ENCODE assay signal across 13 cellular contexts in the genomic region with DNA sequence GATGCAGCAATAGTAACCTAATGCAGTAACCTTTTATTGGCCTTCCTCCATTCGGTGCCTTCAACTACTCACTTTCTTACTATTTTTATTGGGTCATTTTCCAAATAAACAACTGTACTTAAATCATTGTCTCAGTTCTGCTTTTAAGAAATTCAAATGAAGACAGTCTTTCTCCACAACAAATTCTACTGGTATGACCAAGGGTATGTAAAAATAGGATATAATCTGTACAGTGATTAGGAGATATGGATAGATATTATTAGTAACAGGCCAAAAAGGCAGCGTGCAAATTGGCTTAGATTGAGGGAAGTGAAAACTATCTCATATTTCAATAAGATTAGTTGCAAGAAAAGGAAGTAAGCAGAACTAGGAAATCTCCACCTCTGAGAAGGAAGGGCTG.
DNase-seq lines count a peak whose midpoint lies in the region; ATAC-seq and TF ChIP-seq lines count a peak whose summit lies in the region.
"Had no signal": no experiment of that assay in that cellular context is flagged by ENCODE, and none has a peak within 500 bp of the region (broad histone marks: within the 10 kb centered on the region; RNA-seq: fewer than 3 reads in every experiment).

No MANE protein-coding gene starts in this region.

- peak overlapping the region; percentile 6 to 77 (median 40) for H3K4me3 Mint-ChIP-seq in naive B cell
- H3K4me3 Mint-ChIP-seq: brain, WTC11 had no signal

- peaks cover 7 to 41% (median 12%) of the 10 kb centered on the region in 3 donors for H3K4me1 Mint-ChIP-seq in naive B cell

- H3K9me3 ChIP-seq in WERI-Rb-1 (ENCODE audit: severe bottlenecking), result no peaks in the 10 kb centered on the region
- H3K9me3 ChIP-seq: suprapubic skin had no signal

- H3K27me3 Mint-ChIP-seq in naive B cell, result no peaks in the 10 kb centered on the region
- H3K27me3 Mint-ChIP-seq: brain had no signal

- H3K4me3 ChIP-seq in WERI-Rb-1 (ENCODE audit: low read depth, low read length), result no peak overlapping the region
- H3K4me3 ChIP-seq: suprapubic skin had no signal

- peak overlapping the region; percentile 8 to 88 (median 62) for H3K27ac Mint-ChIP-seq in naive B cell
- H3K27ac Mint-ChIP-seq: brain, WTC11 had no signal

- no peaks in the 10 kb centered on the region for H3K27me3 ChIP-seq in WERI-Rb-1 (ENCODE audit: insufficient read depth, low read depth, severe bottlenecking)
- H3K27me3 ChIP-seq: suprapubic skin had no signal

- ATAC-seq in HG02623 (IDR thresholded peaks at IDR 0.05; ENCODE audit: unreplicated experiment), result peak; percentile 77
- ATAC-seq in HG03565 (IDR thresholded peaks at IDR 0.05; ENCODE audit: unreplicated experiment), result peak; percentile 86
- peak; percentile 82 to 87 for ATAC-seq in naive B cell (ENCODE audit: low read depth in 2 of 2)
- ATAC-seq: WTC11 had no signal

- no peaks in the 10 kb centered on the region for H3K36me3 ChIP-seq in WERI-Rb-1
- H3K36me3 ChIP-seq: suprapubic skin had no signal

- no peak overlapping the region for H3K27ac ChIP-seq in WERI-Rb-1
- H3K27ac ChIP-seq: 22Rv1, suprapubic skin had no signal

- TF ChIP-seq CTCF in WERI-Rb-1 (IDR thresholded peaks at IDR 0.05; ENCODE audit: low read depth, low read length), result no peak

- peaks cover 5 to 10% of the 10 kb centered on the region in 2 donors for H3K36me3 Mint-ChIP-seq in naive B cell
- H3K36me3 Mint-ChIP-seq: brain had no signal

- peak; percentile 29 for DNase-seq in SIG-M5 treated with dmso at 0.1 percent for 504 hours (lab: John Stamatoyannopoulos, UW; ENCODE audit: unreplicated experiment)
- no peak for DNase-seq in SIG-M5 (lab: John Stamatoyannopoulos, UW)
- peak; percentile 41 for DNase-seq in naive B cell
- DNase-seq in WERI-Rb-1, result no peak
- no peak for DNase-seq in activated gamma-delta T cell (lab: John Stamatoyannopoulos, UW)
- no peak for DNase-seq in activated T-cell treated with anti-CD3 and anti-CD28 coated beads, Interleukin-2, amount 50 U/mL, for 1 hour
- DNase-seq: NCI-H748 treated with DMSO at 0.1 percent for 48 hours had no signal

- peaks cover 0 to 12% (median 7%) of the 10 kb centered on the region in 7 donors for H3K9me3 Mint-ChIP-seq in naive B cell
- H3K9me3 Mint-ChIP-seq: brain had no signal

Comparison
In these comparisons a context has a peak if more than half of its experiments do, and no peak if none do; other contexts are left out.
1. DNase-seq: peak in SIG-M5 treated with dmso at 0.1 percent for 504 hours (single experiment) and naive B cell (single experiment); none in SIG-M5 (single experiment), WERI-Rb-1 (single experiment), activated gamma-delta T cell (single experiment) and activated T-cell treated with anti-CD3 and anti-CD28 coated beads, Interleukin-2, amount 50 U/mL, for 1 hour (single experiment).
2. Peak in every context shown above with its lines, with median percentiles within 50 percentile points of each other: ATAC-seq.